In genomic region chr19:16446108-16447014, GRCh38 we compare ENCODE assay signal across 9 cellular contexts. TPM values are rescaled to one million over a fixed set of nuclear protein-coding genes. Genes with fewer than 3 reads are reported as not detected.
DNase-seq lines count a peak whose midpoint lies in the region; ATAC-seq and TF ChIP-seq lines count a peak whose summit lies in the region.
"Had no signal": no experiment of that assay in that cellular context is flagged by ENCODE, and none has a peak within 500 bp of the region (broad histone marks: within the 10 kb centered on the region; RNA-seq: fewer than 3 reads in every experiment).

No MANE protein-coding gene starts in this region.

- H3K27ac Mint-ChIP-seq in T-cell (peak overlapping the region; percentile 83 to 89), immature natural killer cell (peak overlapping the region; percentile 97 to 100 (median 100))

- peak overlapping the region; percentile 16 to 89 (median 57) for H3K27ac ChIP-seq in heart right ventricle
- H3K27ac ChIP-seq in upper lobe of left lung: peak overlapping the region; percentile 47 to 73 (median 62)
- H3K27ac ChIP-seq: C4-2B had no signal

- H3K27me3 ChIP-seq in heart right ventricle (no peaks in the 10 kb centered on the region), upper lobe of left lung (no peaks in the 10 kb centered on the region)

- TF ChIP-seq CTCF in heart right ventricle (IDR thresholded peaks at IDR 0.05) (no peak), upper lobe of left lung (IDR thresholded peaks at IDR 0.05) (no peak)

- H3K27me3 Mint-ChIP-seq in T-cell (no peaks in the 10 kb centered on the region), immature natural killer cell (ENCODE audit: low read depth in 3 of 3) (peaks cover 10 to 12% (median 12%) of the 10 kb centered on the region in 3 donors)

- H3K4me1 Mint-ChIP-seq in T-cell (peaks cover 61 to 74% (median 65%) of the 10 kb centered on the region in 3 donors), immature natural killer cell (peaks cover 92 to 95% of the 10 kb centered on the region in 2 donors)

- H3K4me3 Mint-ChIP-seq in T-cell (no peak overlapping the region), immature natural killer cell (peak overlapping the region; percentile 72 to 96 (median 84))

- ATAC-seq in heart right ventricle (peak in 3 of 8 donors; percentile 27 to 35 (median 32)), T-cell (replicated peaks in 1 of 4) (no peak), upper lobe of left lung (ENCODE audit: low FRiP score in 2 of 2) (no peak), HG02852 (IDR thresholded peaks at IDR 0.05; ENCODE audit: unreplicated experiment) (no peak)

- H3K36me3 ChIP-seq in heart right ventricle (peaks cover 0 to 8% (median 0%) of the 10 kb centered on the region in 9 donors), upper lobe of left lung (peaks cover 0 to 3% (median 0%) of the 10 kb centered on the region in 4 donors)

- peaks cover 0 to 4% (median 0%) of the 10 kb centered on the region in 3 donors for H3K9me3 Mint-ChIP-seq in T-cell
- H3K9me3 Mint-ChIP-seq in immature natural killer cell: peaks cover 0 to 4% (median 3%) of the 10 kb centered on the region in 6 donors

- DNase-seq in heart right ventricle (no peak), cardiac septum (ENCODE audit: low spot score) (no peak), T-cell (no peak), immature natural killer cell (no peak), upper lobe of left lung (no peak), NCI-H1436 (lab: John Stamatoyannopoulos, UW) (no peak), posterior cingulate gyrus (no peak)

- no peak overlapping the region for H3K4me3 ChIP-seq in heart right ventricle
- no peak overlapping the region for H3K4me3 ChIP-seq in upper lobe of left lung

- TF ChIP-seq EP300 in upper lobe of left lung (IDR thresholded peaks at IDR 0.05): no peak

- POLR2A ChIA-PET in T-cell (lab: Charles Lee): no interaction called here

- intact Hi-C loops in heart right ventricle (cut with DNase I) (no loop called here), cardiac septum (cut with DNase I) (loop anchor here (2.0 kb wide), 1 partner anchor 18 kb away; no protein-coding TSS in a partner anchor), posterior cingulate gyrus (cut with DNase I) (no loop called here)

- WGBS in heart right ventricle, 2 donors: 55 to 58% methylated on average over 18 of the region's 18 CpGs
- WGBS in upper lobe of left lung, 2 donors: 58 to 70% methylated on average over 18 of the region's 18 CpGs

- peaks cover 14% of the 10 kb centered on the region for H3K36me3 Mint-ChIP-seq in T-cell
- H3K36me3 Mint-ChIP-seq in immature natural killer cell: peaks cover 3 to 4% (median 3%) of the 10 kb centered on the region in 3 donors

- H3K4me1 ChIP-seq in heart right ventricle (peaks cover 26 to 92% (median 73%) of the 10 kb centered on the region in 9 donors), upper lobe of left lung (peaks cover 41 to 55% (median 47%) of the 10 kb centered on the region in 4 donors)

- CTCF ChIA-PET in T-cell (lab: Charles Lee): no interaction called here

- H3K9me3 ChIP-seq in heart right ventricle: no peaks in the 10 kb centered on the region
- no peaks in the 10 kb centered on the region for H3K9me3 ChIP-seq in upper lobe of left lung

- no peak for TF ChIP-seq POLR2A in upper lobe of left lung (IDR thresholded peaks at IDR 0.05)

RNA-seq across cellular contexts. Expression of gene EPS15L1, which starts 25.4 kb away (rescaled TPM):
- 10 to 100 TPM; 46.9 to 70.1 (median 57.4) TPM for total RNA-seq in heart right ventricle
- 10 to 100 TPM; 41.3 to 79.7 TPM for polyA plus RNA-seq in heart right ventricle
- 48.4 TPM for total RNA-seq in cardiac septum
- total RNA-seq in T-cell: 10 to 100 TPM; 42.0 to 60.2 (median 57.7) TPM
- polyA plus RNA-seq in immature natural killer cell: 10 to 100 TPM; 14.5 to 28.8 (median 16.4) TPM
- 10 to 100 TPM; 18.2 to 62.9 (median 33.2) TPM for total RNA-seq in upper lobe of left lung

RNA-seq across cellular contexts. Expression of gene CALR3, which starts 49.6 kb away (rescaled TPM):
- total RNA-seq in heart right ventricle (under 1 TPM in 1 of 10 donors, not detected in 9; 0.22 TPM), cardiac septum (not detected), T-cell (not detected), upper lobe of left lung (not detected)
- polyA plus RNA-seq in heart right ventricle (not detected), immature natural killer cell (under 1 TPM in 1 of 3 donors, not detected in 2; 0.25 TPM)

RNA-seq across cellular contexts. Expression of gene C19orf44, which starts 49.8 kb away (rescaled TPM):
- total RNA-seq in heart right ventricle (1 to 10 TPM; 1.6 to 3.5 (median 2.9) TPM), cardiac septum (3.1 TPM), T-cell (1 to 10 TPM; 2.3 to 4.6 (median 3.3) TPM), upper lobe of left lung (10 to 100 TPM in 1 of 6 donors, 1 to 10 TPM in 5; 4.3 to 26.2 (median 5.7) TPM)
- polyA plus RNA-seq in heart right ventricle (1 to 10 TPM; 3.0 to 4.1 TPM), immature natural killer cell (1 to 10 TPM in 1 of 3 donors, under 1 TPM in 1, not detected in 1; 0.80 to 1.2 TPM)

Comparison
In these comparisons a context has a peak if more than half of its experiments do, and no peak if none do; other contexts are left out.
1. H3K4me3 Mint-ChIP-seq: peak in immature natural killer cell (5 of 5); none in T-cell (0 of 3).